ENCODE assay signal across 18 cellular contexts in the genomic region with DNA sequence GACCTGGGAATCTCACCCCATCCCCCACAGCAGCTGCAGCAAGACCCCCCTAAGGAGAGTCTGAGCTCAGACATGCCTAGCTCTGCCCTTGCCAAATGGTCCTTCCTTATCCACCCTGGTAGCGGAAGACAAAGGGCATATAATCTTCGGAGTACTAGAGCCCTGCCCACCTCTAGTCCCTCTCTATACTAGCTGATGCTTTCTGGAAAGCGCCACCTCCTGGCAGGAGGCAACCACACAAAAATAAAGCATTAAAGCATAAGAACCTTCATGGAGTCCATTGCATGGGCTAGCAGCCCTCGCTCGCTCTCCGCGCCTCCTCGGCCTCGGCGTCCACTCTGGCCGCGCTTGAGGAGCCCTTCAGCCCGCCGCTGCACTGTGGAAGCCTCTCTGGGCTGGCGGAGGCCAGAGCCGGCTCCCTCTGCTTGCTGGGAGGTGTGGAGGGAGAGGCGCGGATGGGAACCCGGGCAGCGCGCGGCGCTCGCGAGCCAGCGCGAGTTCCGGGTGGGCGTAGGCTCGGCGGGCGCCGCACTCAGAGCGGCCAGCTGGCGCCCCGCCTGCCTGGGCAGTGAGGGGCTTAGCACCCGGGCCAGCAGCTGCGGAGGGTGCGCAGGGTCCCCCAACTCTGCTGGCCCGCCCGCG.
DNase-seq lines count a peak whose midpoint lies in the region; ATAC-seq and TF ChIP-seq lines count a peak whose summit lies in the region.
"Had no signal": no experiment of that assay in that cellular context is flagged by ENCODE, and none has a peak within 500 bp of the region (broad histone marks: within the 10 kb centered on the region; RNA-seq: fewer than 3 reads in every experiment).

No MANE protein-coding gene starts in this region.

- H4K5ac ChIP-seq in H9 (ENCODE audit: insufficient read length, low read depth, low read length), result no peak overlapping the region

- ATAC-seq in GM21723 (IDR thresholded peaks at IDR 0.05; ENCODE audit: unreplicated experiment), result no peak
- ATAC-seq in activated CD4-positive, CD25-positive, alpha-beta regulatory T cell treated with anti-CD3 and anti-CD28 coated beads, Interleukin-2, amount 50 U/mL, for 24 hours, result no peak
- ATAC-seq: PC-3 had no signal

- peak overlapping the region in 2 of 3 experiments; percentile 28 to 70; a peak in 2 of 7 replicates for H3K27ac Mint-ChIP-seq in H9
- H3K27ac Mint-ChIP-seq: B cell had no signal

- DNase-seq in H9 (peak; percentile 33), fibroblast of villous mesenchyme (ENCODE audit: low read depth) (peak; percentile 14), germinal center (ENCODE audit: low spot score) (no peak)
- DNase-seq: CD4-positive, alpha-beta memory T cell; HCEC 1CT; Karpas-422; MV-4-11; NCI-H1436 treated with DMSO at 0.1 percent for 48 hours; NCI-H2081; NCI-H2227 treated with DMSO at 0.1 percent for 48 hours; NCI-H524 treated with DMSO at 0.1 percent for 48 hours; PC-3; T-helper 1 cell had no signal

- no peak overlapping the region for H3K18ac ChIP-seq in H9 (ENCODE audit: insufficient read length, low read depth, low read length)

- no peaks in the 10 kb centered on the region for H3F3A ChIP-seq in OCI-LY1 (ENCODE audit: insufficient read depth, low read length)

- H3K9me2 ChIP-seq in OCI-LY1 (ENCODE audit: low read depth, low read length), result no peaks in the 10 kb centered on the region

- H3K23me2 ChIP-seq in H9 (ENCODE audit: insufficient read length, low read depth, low read length, poor library complexity, severe bottlenecking), result no peaks in the 10 kb centered on the region

- no peaks in the 10 kb centered on the region for H4K20me1 ChIP-seq in H9 (ENCODE audit: control insufficient read depth, insufficient read depth, insufficient read length)
- H4K20me1 ChIP-seq in OCI-LY1 (ENCODE audit: insufficient read depth, low read length), result no peaks in the 10 kb centered on the region

- H3K36me3 Mint-ChIP-seq in H9 (ENCODE audit: insufficient read depth in 1 of 3, low read depth in 3 of 3), result peaks cover 3 to 15% (median 3%) of the 10 kb centered on the region in 3 experiments
- H3K36me3 Mint-ChIP-seq: CD4-positive, alpha-beta memory T cell had no signal

- H2AFZ ChIP-seq in H9 (ENCODE audit: low read length) (no peak overlapping the region), OCI-LY1 (ENCODE audit: low read length) (no peak overlapping the region)

- no peak overlapping the region for H3K23ac ChIP-seq in H9 (ENCODE audit: insufficient read length, low read depth, low read length)

- no peak overlapping the region for H2BK15ac ChIP-seq in H9 (ENCODE audit: low read depth, low read length)

- no peak overlapping the region for H3T11ph ChIP-seq in H9 (ENCODE audit: low read length)

- H4K8ac ChIP-seq in H9 (replicated peaks; ENCODE audit: insufficient read length, low read depth, low read length), result no peak overlapping the region

- H3K36me3 ChIP-seq in OCI-LY1 (ENCODE audit: insufficient read depth, low read length), result no peaks in the 10 kb centered on the region

- H3K9ac ChIP-seq in H9 (ENCODE audit: extremely low read depth, insufficient read length, low read length) (no peak overlapping the region), OCI-LY1 (ENCODE audit: low read length) (no peak overlapping the region)

- WGBS in H9 (ENCODE audit: extremely low coverage, insufficient read length, low lambda C conversion rate), result no CpG with 5 or more reads among the region's 42 CpGs

- H3K4me2 ChIP-seq in H9 (ENCODE audit: insufficient read depth, insufficient read length, low read length) (no peak overlapping the region), OCI-LY1 (ENCODE audit: low read length) (no peak overlapping the region)

- H3K9me3 ChIP-seq in H9 (ENCODE audit: control insufficient read depth, low read depth, low read length) (no peaks in the 10 kb centered on the region), OCI-LY1 (ENCODE audit: low read length) (no peaks in the 10 kb centered on the region)

- H3K27me3 Mint-ChIP-seq in H9 (ENCODE audit: low read depth), result no peaks in the 10 kb centered on the region
- H3K27me3 Mint-ChIP-seq: B cell; CD4-positive, alpha-beta memory T cell had no signal

- H2BK5ac ChIP-seq in H9 (ENCODE audit: insufficient read length, low read length), result no peak overlapping the region

- no peak overlapping the region for H3K4ac ChIP-seq in H9 (ENCODE audit: low read depth, low read length)

- peaks cover 8 to 12% of the 10 kb centered on the region in 2 experiments for H3K9me3 Mint-ChIP-seq in H9

- no peak overlapping the region for H3K14ac ChIP-seq in H9 (ENCODE audit: insufficient read depth, low read length)

- H3K4me3 ChIP-seq in OCI-LY1 (ENCODE audit: low read depth, low read length, poor library complexity, severe bottlenecking), result no peak overlapping the region
- H3K4me3 ChIP-seq in fibroblast of villous mesenchyme (ENCODE audit: low read depth, low read length), result peak overlapping the region; percentile 48

- no peak overlapping the region for H4K91ac ChIP-seq in H9 (ENCODE audit: insufficient read length, low read depth, low read length)

- no peak overlapping the region for H2AK5ac ChIP-seq in H9 (ENCODE audit: insufficient read length, low read length)

- H2BK12ac ChIP-seq in H9 (ENCODE audit: insufficient read length, low read depth, low read length), result no peak overlapping the region

- TF ChIP-seq CTCF in C4-2B (conservative IDR thresholded peaks at IDR 0.05), result peak; percentile 2; the same call in 1 of the 2 replicates
- TF ChIP-seq CTCF in H9 (conservative IDR thresholded peaks at IDR 0.05), result peak; percentile 38; the same call in 2 of the 3 replicates
- peak; percentile 30; the same call in 1 of the 2 replicates for TF ChIP-seq CTCF in OCI-LY1 (IDR thresholded peaks at IDR 0.05; ENCODE audit: low read length)
- peak; percentile 32 for TF ChIP-seq CTCF in fibroblast of villous mesenchyme (IDR thresholded peaks at IDR 0.05; ENCODE audit: insufficient read depth, low read depth, low read length)

- H3K4me1 Mint-ChIP-seq in H9, result no peaks in the 10 kb centered on the region
- H3K4me1 Mint-ChIP-seq: B cell; CD4-positive, alpha-beta memory T cell had no signal

- H3K4me3 Mint-ChIP-seq in H9, result no peak overlapping the region
- H3K4me3 Mint-ChIP-seq: B cell; CD4-positive, alpha-beta memory T cell had no signal

- H2BK20ac ChIP-seq in H9 (ENCODE audit: low read depth, low read length, poor library complexity, severe bottlenecking), result no peak overlapping the region

- H3K27me3 ChIP-seq in H9 (ENCODE audit: insufficient read depth, low read length) (no peaks in the 10 kb centered on the region), OCI-LY1 (ENCODE audit: insufficient read depth, low read length) (no peaks in the 10 kb centered on the region)

- H3K4me1 ChIP-seq in H9 (ENCODE audit: insufficient read depth, low read length), result no peaks in the 10 kb centered on the region
- no peaks in the 10 kb centered on the region for H3K4me1 ChIP-seq in OCI-LY1 (ENCODE audit: insufficient read depth, low read length, severe bottlenecking)

- H3K56ac ChIP-seq in H9 (ENCODE audit: insufficient read length, low read depth, low read length), result no peak overlapping the region

- no peaks in the 10 kb centered on the region for H3K79me1 ChIP-seq in H9 (ENCODE audit: insufficient read depth, low read depth, low read length, poor library complexity, severe bottlenecking)

- H3K79me2 ChIP-seq in H9 (ENCODE audit: insufficient read depth, low read length), result no peaks in the 10 kb centered on the region
- H3K79me2 ChIP-seq in OCI-LY1 (ENCODE audit: insufficient read depth, low read length), result no peaks in the 10 kb centered on the region

- H2BK120ac ChIP-seq in H9 (ENCODE audit: low read depth, low read length, poor library complexity, severe bottlenecking), result no peak overlapping the region

- H3K27ac ChIP-seq in C4-2B (no peak overlapping the region), H9 (ENCODE audit: insufficient read length, low read depth, low read length) (no peak overlapping the region), OCI-LY1 (ENCODE audit: low read depth, low read length, poor library complexity, severe bottlenecking) (no peak overlapping the region)
